In genomic region chr1:117572546-117572945, GRCh38 we compare ENCODE assay signal across 11 cellular contexts. TPM values are rescaled to one million over a fixed set of nuclear protein-coding genes. Genes with fewer than 3 reads are reported as not detected.
A peak's percentile ranks its signal among the peaks of the same experiment; 100 is the strongest.
DNase-seq lines count a peak whose midpoint lies in the region; ATAC-seq and TF ChIP-seq lines count a peak whose summit lies in the region.
"Had no signal": no experiment of that assay in that cellular context is flagged by ENCODE, and none has a peak within 500 bp of the region (broad histone marks: within the 10 kb centered on the region; RNA-seq: fewer than 3 reads in every experiment).

No MANE protein-coding gene starts in this region.

- no peak for TF ChIP-seq CTCF in activated CD8-positive, alpha-beta T cell treated with anti-CD3 and anti-CD28 coated beads for 36 hours (IDR thresholded peaks at IDR 0.05)

- in situ Hi-C loops in KBM-7 (cut with MboI; ENCODE audit: low pct_unique_long_range_greater_than_20kb, low sequenced_read_pairs): no loop called here
- in situ Hi-C loops in G401 (cut with HindIII; ENCODE audit: low sequenced_read_pairs): no loop called here

- DNase-seq in KBM-7 (peak; percentile 77), naive B cell (peak; percentile 53), G401 (ENCODE audit: low spot score) (no peak), NCI-H1436 (lab: John Stamatoyannopoulos, UW) (no peak), Right ventricle myocardium inferior (ENCODE audit: missing footprints) (no peak), NCI-H82 treated with DMSO at 0.1 percent for 48 hours (lab: John Stamatoyannopoulos, UW; ENCODE audit: unreplicated experiment) (no peak)
- peak; percentile 36 for DNase-seq in activated CD8-positive, alpha-beta T cell treated with anti-CD3 and anti-CD28 coated beads for 36 hours
- DNase-seq: GM23248, NCI-H526 treated with DMSO at 0.1 percent for 48 hours had no signal

- intact Hi-C loops in activated CD8-positive, alpha-beta T cell treated with anti-CD3 and anti-CD28 coated beads for 36 hours (cut with micrococcal nuclease): no loop called here
- intact Hi-C loops in Right ventricle myocardium inferior (cut with DNase I): no loop called here

- no peaks in the 10 kb centered on the region for H3K9me3 Mint-ChIP-seq in activated CD8-positive, alpha-beta T cell treated with anti-CD3 and anti-CD28 coated beads for 36 hours
- no peaks in the 10 kb centered on the region for H3K9me3 Mint-ChIP-seq in naive B cell
- H3K9me3 Mint-ChIP-seq: nephron had no signal

- peaks cover 16% of the 10 kb centered on the region for H3K4me1 Mint-ChIP-seq in activated CD8-positive, alpha-beta T cell treated with anti-CD3 and anti-CD28 coated beads for 36 hours (ENCODE audit: low read depth)
- peaks cover 15 to 17% (median 16%) of the 10 kb centered on the region in 3 donors for H3K4me1 Mint-ChIP-seq in naive B cell

- CTCF ChIA-PET in activated CD8-positive, alpha-beta T cell treated with anti-CD3 and anti-CD28 coated beads for 36 hours (lab: Charles Lee): interaction anchor here (0.9 to 2.6 kb wide), 2 partner anchors 38 to 182 kb away, joined by 3 to 14 read pairs; no protein-coding TSS in a partner anchor

- no peak overlapping the region for H3K4me3 Mint-ChIP-seq in activated CD8-positive, alpha-beta T cell treated with anti-CD3 and anti-CD28 coated beads for 36 hours
- H3K4me3 Mint-ChIP-seq in naive B cell: peak overlapping the region in 5 of 8 donors; percentile 41 to 72 (median 52)
- H3K4me3 Mint-ChIP-seq: nephron had no signal

- H3K36me3 Mint-ChIP-seq in activated CD8-positive, alpha-beta T cell treated with anti-CD3 and anti-CD28 coated beads for 36 hours (ENCODE audit: low read depth): no peaks in the 10 kb centered on the region
- H3K36me3 Mint-ChIP-seq in naive B cell: no peaks in the 10 kb centered on the region

- no peaks in the 10 kb centered on the region for H3K27me3 Mint-ChIP-seq in activated CD8-positive, alpha-beta T cell treated with anti-CD3 and anti-CD28 coated beads for 36 hours
- H3K27me3 Mint-ChIP-seq in naive B cell: peaks cover 0 to 5% (median 0%) of the 10 kb centered on the region in 3 donors

- H3K27ac Mint-ChIP-seq in activated CD8-positive, alpha-beta T cell treated with anti-CD3 and anti-CD28 coated beads for 36 hours: no peak overlapping the region
- peak overlapping the region in 5 of 6 donors; percentile 6 to 77 (median 41) for H3K27ac Mint-ChIP-seq in naive B cell
- H3K27ac Mint-ChIP-seq: nephron had no signal

- ATAC-seq in GM18511 (IDR thresholded peaks at IDR 0.05; ENCODE audit: unreplicated experiment) (peak; percentile 62), naive B cell (ENCODE audit: low read depth in 2 of 2) (peak; percentile 98 to 99), Right ventricle myocardium inferior (no peak)
- peak; percentile 71 for ATAC-seq in activated CD8-positive, alpha-beta T cell treated with anti-CD3 and anti-CD28 coated beads for 36 hours

- POLR2A ChIA-PET in activated CD8-positive, alpha-beta T cell treated with anti-CD3 and anti-CD28 coated beads for 36 hours (lab: Charles Lee): no interaction called here

RNA-seq across cellular contexts. Expression of gene TENT5C, which starts 33.3 kb away (rescaled TPM):
- total RNA-seq in activated CD8-positive, alpha-beta T cell treated with anti-CD3 and anti-CD28 coated beads for 36 hours: 10 to 100 TPM; 13.1 to 13.6 TPM
- polyA plus RNA-seq in naive B cell (ENCODE audit: low read depth in 6 of 6): 10 to 100 TPM; 55.9 to 92.4 (median 65.2) TPM
- total RNA-seq in G401 (2014; rRNA removed; shearing (Covaris generic)): 0.25 and 0.85 TPM in 2 replicates
- 18.7 TPM for total RNA-seq in Right ventricle myocardium inferior
- total RNA-seq: GM23248 had no signal

Comparison
In these comparisons a context has a peak if more than half of its experiments do, and no peak if none do; other contexts are left out.
1. DNase-seq: peak in KBM-7 (single experiment), activated CD8-positive, alpha-beta T cell treated with anti-CD3 and anti-CD28 coated beads for 36 hours (single experiment) and naive B cell (single experiment); none in G401 (single experiment), NCI-H1436 (single experiment), Right ventricle myocardium inferior (single experiment) and NCI-H82 treated with DMSO at 0.1 percent for 48 hours (single experiment).